9 cellular contexts compared by ENCODE assay signal in the genomic region with DNA sequence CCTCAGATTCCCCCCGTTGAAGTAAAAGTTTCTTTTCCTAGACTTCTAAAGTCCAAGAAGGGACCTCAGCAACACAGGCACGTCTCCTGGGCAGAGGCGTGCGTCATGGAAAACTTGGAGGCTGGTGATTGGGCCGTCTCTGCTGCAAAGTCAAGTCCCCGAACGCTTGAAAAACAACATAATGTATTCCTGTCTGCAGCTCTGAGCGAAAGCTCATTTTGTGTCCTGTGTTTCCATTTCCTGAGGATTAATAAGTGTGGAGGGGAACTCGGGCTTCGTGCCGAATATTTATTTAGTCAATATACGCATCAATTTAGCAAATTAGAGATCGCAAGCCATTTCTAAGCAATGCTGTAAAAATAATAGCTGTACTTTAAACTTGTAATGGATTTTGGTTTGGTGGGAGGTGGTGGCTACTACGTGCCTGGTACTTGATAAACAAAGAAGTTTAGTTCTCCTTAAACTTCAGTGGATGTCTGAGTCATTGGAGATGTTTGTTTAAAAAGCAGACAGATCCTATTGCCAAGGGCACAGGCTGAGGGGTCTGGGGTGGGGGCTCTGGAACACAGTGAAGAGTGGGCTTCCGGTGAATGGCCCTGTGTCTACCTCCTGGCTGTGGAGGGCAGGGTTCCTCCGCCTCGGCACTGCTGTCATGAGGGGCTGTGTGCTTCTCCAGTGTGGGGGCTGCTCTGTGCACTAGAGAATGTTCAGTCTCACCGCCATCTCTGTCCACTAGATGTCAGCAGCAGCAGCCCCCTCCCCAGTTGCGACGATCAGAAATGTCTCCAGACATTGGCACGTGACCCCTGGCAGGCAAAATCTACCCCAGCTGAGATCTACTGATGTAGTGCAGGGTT. TPM values are rescaled to one million over a fixed set of nuclear protein-coding genes. Genes with fewer than 3 reads are reported as not detected.
A peak's percentile ranks its signal among the peaks of the same experiment; 100 is the strongest.
DNase-seq lines count a peak whose midpoint lies in the region; ATAC-seq and TF ChIP-seq lines count a peak whose summit lies in the region.
"Had no signal": no experiment of that assay in that cellular context is flagged by ENCODE, and none has a peak within 500 bp of the region (broad histone marks: within the 10 kb centered on the region; RNA-seq: fewer than 3 reads in every experiment).

No MANE protein-coding gene starts in this region.

- no peaks in the 10 kb centered on the region for H3K9me3 ChIP-seq in smooth muscle cell (replicated peaks; ENCODE audit: low read depth)

- H3K4me1 ChIP-seq in smooth muscle cell (ENCODE audit: low read depth): no peaks in the 10 kb centered on the region

- peaks cover 5% of the 10 kb centered on the region for H3F3A ChIP-seq in smooth muscle cell (ENCODE audit: low read depth)

- no peak overlapping the region for H3K4me3 Mint-ChIP-seq in activated T-cell treated with anti-CD3 and anti-CD28 coated beads, Interleukin-2, amount 50 U/mL, for 24 hours

- no peaks in the 10 kb centered on the region for H3K36me3 Mint-ChIP-seq in activated T-cell treated with anti-CD3 and anti-CD28 coated beads, Interleukin-2, amount 50 U/mL, for 24 hours (ENCODE audit: low read depth)

- no peaks in the 10 kb centered on the region for H4K20me1 ChIP-seq in smooth muscle cell (ENCODE audit: low read depth)

- WGBS in smooth muscle cell (ENCODE audit: low lambda C conversion rate): 46% methylated on average over 21 of the region's 21 CpGs

- H3K36me3 ChIP-seq in smooth muscle cell (ENCODE audit: low read depth): no peaks in the 10 kb centered on the region

- peaks cover 16% of the 10 kb centered on the region for H3K27me3 ChIP-seq in smooth muscle cell (ENCODE audit: low read depth)

- no peaks in the 10 kb centered on the region for H3K4me1 Mint-ChIP-seq in activated T-cell treated with anti-CD3 and anti-CD28 coated beads, Interleukin-2, amount 50 U/mL, for 24 hours (ENCODE audit: low read depth)

- TF ChIP-seq CTCF in GM13977 (IDR thresholded peaks at IDR 0.05; ENCODE audit: extremely low read depth, insufficient read depth, missing control alignments): peak; percentile 37
- peak; percentile 38 for TF ChIP-seq CTCF in smooth muscle cell (IDR thresholded peaks at IDR 0.05; ENCODE audit: borderline replicate concordance, insufficient read depth, poor library complexity, severe bottlenecking)

- H3K9ac ChIP-seq in smooth muscle cell (ENCODE audit: low read depth): peak overlapping the region; percentile 8

- peak overlapping the region; percentile 21 for H2AFZ ChIP-seq in smooth muscle cell (ENCODE audit: low read depth)

- in situ Hi-C loops in GM13977 (cut with MboI; ENCODE audit: low pct_unique_long_range_greater_than_20kb, low sequenced_read_pairs, unreplicated experiment): no loop called here
- in situ Hi-C loops in SK-MEL-5 (cut with HindIII; ENCODE audit: low pct_unique_long_range_greater_than_20kb, low sequenced_read_pairs): no loop called here

- no peaks in the 10 kb centered on the region for H3K9me3 Mint-ChIP-seq in activated T-cell treated with anti-CD3 and anti-CD28 coated beads, Interleukin-2, amount 50 U/mL, for 24 hours

- no peaks in the 10 kb centered on the region for H3K79me2 ChIP-seq in smooth muscle cell (ENCODE audit: low read depth)

- ATAC-seq in left cardiac atrium (peak; percentile 29 to 58), GM21529 (IDR thresholded peaks at IDR 0.05; ENCODE audit: unreplicated experiment) (no peak)

- H3K27ac Mint-ChIP-seq in activated T-cell treated with anti-CD3 and anti-CD28 coated beads, Interleukin-2, amount 50 U/mL, for 24 hours: no peak overlapping the region

- intact Hi-C loops in left cardiac atrium (cut with DNase I): no loop called here

- H3K27ac ChIP-seq in smooth muscle cell (ENCODE audit: low read depth): peak overlapping the region; percentile 69
- H3K27ac ChIP-seq: epithelial cell of prostate had no signal

- peak overlapping the region; percentile 77 for H3K4me2 ChIP-seq in smooth muscle cell

- DNase-seq in GM13977 (ENCODE audit: low spot score) (no peak), SK-MEL-5 (ENCODE audit: low read depth, low spot score) (peak; percentile 51), left cardiac atrium (peak; percentile 50), smooth muscle cell (lab: John Stamatoyannopoulos, UW; ENCODE audit: unreplicated experiment) (no peak), HuH-7.5 (ENCODE audit: low spot score) (no peak), NCI-H2196 (lab: John Stamatoyannopoulos, UW; ENCODE audit: unreplicated experiment) (no peak)
- DNase-seq in activated T-cell treated with anti-CD3 and anti-CD28 coated beads, Interleukin-2, amount 50 U/mL, for 24 hours: no peak

- H3K4me3 ChIP-seq in smooth muscle cell: peak overlapping the region; percentile 11

- peaks cover 77% of the 10 kb centered on the region for H3K27me3 Mint-ChIP-seq in activated T-cell treated with anti-CD3 and anti-CD28 coated beads, Interleukin-2, amount 50 U/mL, for 24 hours

RNA-seq across cellular contexts. Expression of a gene that starts 21.8 kb away (rescaled TPM):
- 0.32 TPM in 1 of 2 replicates, not detected in the other for total RNA-seq in SK-MEL-5 (2014; rRNA removed; shearing (Covaris generic))
- not detected in 2 replicates for polyA plus RNA-seq in SK-MEL-5 (2015; cell fraction: cytosol; rRNA removed)
- not detected in 2 replicates for polyA plus RNA-seq in SK-MEL-5 (2015; cell fraction: nucleus; rRNA removed)
- total RNA-seq in left cardiac atrium (10 to 100 TPM; 21.6 to 72.2 TPM), smooth muscle cell (not detected in 2 replicates)
- polyA plus RNA-seq in smooth muscle cell: not detected in 2 replicates

RNA-seq across cellular contexts. Expression of a gene that starts 37.6 kb away (rescaled TPM):
- total RNA-seq in SK-MEL-5 (2014; rRNA removed; shearing (Covaris generic)): 0.16 TPM in 1 of 2 replicates, not detected in the other
- not detected in 2 replicates for polyA plus RNA-seq in SK-MEL-5 (2015; cell fraction: cytosol; rRNA removed)
- polyA plus RNA-seq in SK-MEL-5 (2015; cell fraction: nucleus; rRNA removed): not detected in 2 replicates
- total RNA-seq in left cardiac atrium (under 1 TPM in 1 of 2 donors, not detected in 1; 0.47 TPM), smooth muscle cell (not detected in 2 replicates)
- polyA plus RNA-seq in smooth muscle cell: 0.50 TPM in 1 of 2 replicates, not detected in the other

RNA-seq across cellular contexts. Expression of a gene that starts 57.7 kb away (rescaled TPM):
- 0.42 and 0.51 TPM in 2 replicates for total RNA-seq in SK-MEL-5 (2014; rRNA removed; shearing (Covaris generic))
- polyA plus RNA-seq in SK-MEL-5 (2015; cell fraction: cytosol; rRNA removed): 0.29 and 0.54 TPM in 2 replicates
- 0.47 and 0.68 TPM in 2 replicates for polyA plus RNA-seq in SK-MEL-5 (2015; cell fraction: nucleus; rRNA removed)
- not detected for total RNA-seq in left cardiac atrium
- not detected in 2 replicates for total RNA-seq in smooth muscle cell
- not detected in 2 replicates for polyA plus RNA-seq in smooth muscle cell

Comparison
In these comparisons a context has a peak if more than half of its experiments do, and no peak if none do; other contexts are left out.
1. DNase-seq: peak in SK-MEL-5 (single experiment) and left cardiac atrium (single experiment); none in GM13977 (single experiment), smooth muscle cell (single experiment), HuH-7.5 (single experiment), activated T-cell treated with anti-CD3 and anti-CD28 coated beads, Interleukin-2, amount 50 U/mL, for 24 hours (single experiment) and NCI-H2196 (single experiment).
2. RNA of a gene that starts 21.8 kb away (total RNA-seq): 21.6 to 72.2 TPM in left cardiac atrium; 0.32 TPM in SK-MEL-5 and not detected in smooth muscle cell; every median in the first group is over 10 times any median in the second.